Comparison of ENCODE assay signal across 19 cellular contexts in genomic region chr1:205073511-205073910, GRCh38. TPM values are rescaled to one million over a fixed set of nuclear protein-coding genes. Genes with fewer than 3 reads are reported as not detected.
DNase-seq lines count a peak whose midpoint lies in the region; TF ChIP-seq lines count a peak whose summit lies in the region.
"Had no signal": no experiment of that assay in that cellular context is flagged by ENCODE, and none has a peak within 500 bp of the region (broad histone marks: within the 10 kb centered on the region; RNA-seq: fewer than 3 reads in every experiment).

No MANE protein-coding gene starts in this region.

- H3K36me3 Mint-ChIP-seq in CD4-positive, alpha-beta memory T cell, result no peaks in the 10 kb centered on the region
- H3K36me3 Mint-ChIP-seq: CD14-positive monocyte had no signal

- no peaks in the 10 kb centered on the region for H3K27me3 ChIP-seq in mammary epithelial cell (ENCODE audit: insufficient read depth, low read length)
- peaks cover 0 to 4% of the 10 kb centered on the region in 2 experiments for H3K27me3 ChIP-seq in mesenchymal stem cell (ENCODE audit: control insufficient read depth in 1 of 2, insufficient read depth in 1 of 2, low read length in 2 of 2)
- H3K27me3 ChIP-seq in CD4-positive, alpha-beta memory T cell (ENCODE audit: insufficient read depth, low read length), result no peaks in the 10 kb centered on the region
- H3K27me3 ChIP-seq: SJCRH30 had no signal

- dilution Hi-C loops in mammary epithelial cell (cut with HindIII; ENCODE audit: low sequenced_read_pairs), result loop anchor here (10.0 kb wide), 1 partner anchor 59 kb away; no protein-coding TSS in a partner anchor

- no peaks in the 10 kb centered on the region for H3K79me2 ChIP-seq in mammary epithelial cell (ENCODE audit: insufficient read depth, low read length)

- DNase-seq in activated CD8-positive, alpha-beta memory T cell treated with anti-CD3 and anti-CD28 coated beads, Interleukin-2, amount 50 U/mL, for 48 hours, result peak; percentile 17
- no peak for DNase-seq in activated CD8-positive, alpha-beta memory T cell treated with anti-CD3 and anti-CD28 coated beads for 24 hours
- peak; percentile 78 for DNase-seq in mammary epithelial cell
- DNase-seq in hepatic stellate cell (ENCODE audit: low spot score), result peak; percentile 2
- DNase-seq in NCI-H345 (lab: John Stamatoyannopoulos, UW), result no peak
- no peak for DNase-seq in mesenchymal stem cell
- no peak for DNase-seq in CD4-positive, alpha-beta memory T cell
- no peak for DNase-seq in NCI-H2171 (lab: John Stamatoyannopoulos, UW)
- DNase-seq: 8988T, Caco-2, DMS79, H9, Karpas-422, NCI-H1436, SJCRH30 had no signal

- no peaks in the 10 kb centered on the region for H3K79me1 ChIP-seq in mesenchymal stem cell (replicated peaks; ENCODE audit: low read length, poor library complexity, severe bottlenecking)

- no peak overlapping the region for H4K91ac ChIP-seq in mesenchymal stem cell (ENCODE audit: low read length)

- H3K4me3 ChIP-seq in mammary epithelial cell (replicated peaks in 1 of 3; ENCODE audit: insufficient read depth in 1 of 3, low read depth in 2 of 3, low read length in 3 of 3), result no peak overlapping the region
- no peak overlapping the region for H3K4me3 ChIP-seq in mesenchymal stem cell (ENCODE audit: insufficient read depth in 1 of 2, low read depth in 1 of 2, low read length in 2 of 2)
- no peak overlapping the region for H3K4me3 ChIP-seq in CD4-positive, alpha-beta memory T cell (ENCODE audit: low read length in 2 of 2)
- H3K4me3 ChIP-seq: GM12878, SJCRH30 had no signal

- TF ChIP-seq CTCF in mammary epithelial cell (conservative IDR thresholded peaks at IDR 0.05 in 1 of 2, IDR thresholded peaks at IDR 0.05 in 1 of 2; ENCODE audit: extremely low read depth in 1 of 2, insufficient read depth in 1 of 2, low read depth in 1 of 2, low read length in 2 of 2), result no peak

- H4K8ac ChIP-seq in mesenchymal stem cell (ENCODE audit: low read length), result no peak overlapping the region

- H2AFZ ChIP-seq in mammary epithelial cell (ENCODE audit: low read depth, low read length), result peak overlapping the region; percentile 46
- no peak overlapping the region for H2AFZ ChIP-seq in mesenchymal stem cell (ENCODE audit: low read depth, low read length)

- no peaks in the 10 kb centered on the region for H3K27me3 Mint-ChIP-seq in CD4-positive, alpha-beta memory T cell

- H4K20me1 ChIP-seq in mammary epithelial cell (ENCODE audit: insufficient read depth, low read length), result no peaks in the 10 kb centered on the region

- peak overlapping the region; percentile 45 for H3K4me2 ChIP-seq in mammary epithelial cell (ENCODE audit: insufficient read depth, low read depth, low read length)
- no peak overlapping the region for H3K4me2 ChIP-seq in mesenchymal stem cell (ENCODE audit: low read length, poor library complexity, severe bottlenecking)

- CTCF ChIA-PET in mammary epithelial cell (lab: Charles Lee; ENCODE audit: low non-redundant PET), result interaction anchor here (1.6 kb wide), 1 partner anchor 12 kb away, joined by 7 read pairs; no protein-coding TSS in a partner anchor
- CTCF ChIA-PET in CD4-positive, alpha-beta memory T cell (lab: Charles Lee; ENCODE audit: partially characterized antibody), result interaction anchor here (8.0 kb wide), 1 partner anchor 12 kb away, joined by 44 read pairs; no protein-coding TSS in a partner anchor

- BruUV-seq in mammary epithelial cell (replicated peaks; lab: Mats Ljungman, UMichigan), result no TSS peak

- in situ Hi-C loops in mammary epithelial cell (cut with MboI; ENCODE audit: low sequenced_read_pairs in 2 of 2), result no loop called here

- no peak overlapping the region for H3K18ac ChIP-seq in mesenchymal stem cell (ENCODE audit: low read depth in 1 of 2, low read length in 2 of 2)

- H3K9ac ChIP-seq in mammary epithelial cell (ENCODE audit: insufficient read depth, low read length), result no peak overlapping the region
- H3K9ac ChIP-seq in mesenchymal stem cell (ENCODE audit: low read length), result no peak overlapping the region

- POLR2A ChIA-PET in CD4-positive, alpha-beta memory T cell (lab: Charles Lee; ENCODE audit: partially characterized antibody), result no interaction called here

- intact Hi-C loops in mammary epithelial cell (cut with micrococcal nuclease), result no loop called here
- intact Hi-C loops in CD4-positive, alpha-beta memory T cell (cut with micrococcal nuclease), result no loop called here

- H3K36me3 ChIP-seq in mammary epithelial cell (ENCODE audit: insufficient read depth, low read length) (no peaks in the 10 kb centered on the region), mesenchymal stem cell (ENCODE audit: control insufficient read depth in 1 of 2, insufficient read depth in 2 of 2, low read depth in 1 of 2, low read length in 2 of 2) (no peaks in the 10 kb centered on the region)
- no peaks in the 10 kb centered on the region for H3K36me3 ChIP-seq in CD4-positive, alpha-beta memory T cell (ENCODE audit: insufficient read depth, low read length)
- H3K36me3 ChIP-seq: SJCRH30 had no signal

- no peak overlapping the region for H3K14ac ChIP-seq in mesenchymal stem cell (ENCODE audit: low read length in 2 of 2)

- no peaks in the 10 kb centered on the region for H3K4me1 Mint-ChIP-seq in CD4-positive, alpha-beta memory T cell
- H3K4me1 Mint-ChIP-seq: CD14-positive monocyte, H9 had no signal

- no peaks in the 10 kb centered on the region for H3K9me3 Mint-ChIP-seq in CD4-positive, alpha-beta memory T cell
- H3K9me3 Mint-ChIP-seq: CD14-positive monocyte, H9 had no signal

- H2BK5ac ChIP-seq in mesenchymal stem cell (ENCODE audit: low read depth, low read length, poor library complexity, severe bottlenecking), result no peak overlapping the region

- no peaks in the 10 kb centered on the region for H3K9me3 ChIP-seq in mammary epithelial cell (replicated peaks; ENCODE audit: insufficient read depth, low read length)
- H3K9me3 ChIP-seq in mesenchymal stem cell (ENCODE audit: control insufficient read depth, low read length), result no peaks in the 10 kb centered on the region
- H3K9me3 ChIP-seq in CD4-positive, alpha-beta memory T cell (ENCODE audit: control insufficient read depth in 1 of 2, low read length in 2 of 2), result no peaks in the 10 kb centered on the region
- H3K9me3 ChIP-seq: Caco-2, SJCRH30 had no signal

- H2BK12ac ChIP-seq in mesenchymal stem cell (ENCODE audit: low read length in 2 of 2), result no peak overlapping the region

- no peak overlapping the region for H3K23ac ChIP-seq in mesenchymal stem cell (ENCODE audit: low read length in 2 of 2)

- peak overlapping the region; percentile 44 for H3K27ac ChIP-seq in mammary epithelial cell (ENCODE audit: insufficient read depth, low read depth, low read length)
- H3K27ac ChIP-seq in mesenchymal stem cell (ENCODE audit: low read length, poor library complexity, severe bottlenecking), result no peak overlapping the region
- H3K27ac ChIP-seq in CD4-positive, alpha-beta memory T cell (ENCODE audit: low read depth, low read length), result no peak overlapping the region
- H3K27ac ChIP-seq: SJCRH30 had no signal

- 48% methylated on average over 9 of the region's 12 CpGs for WGBS in mammary epithelial cell (ENCODE audit: low coverage, missing lambda C conversion rate)
- 92% methylated on average over 12 of the region's 12 CpGs for WGBS in mesenchymal stem cell

- no peak overlapping the region for H2BK120ac ChIP-seq in mesenchymal stem cell (ENCODE audit: low read depth, low read length)

- H3K4me3 Mint-ChIP-seq in CD4-positive, alpha-beta memory T cell, result no peak overlapping the region
- H3K4me3 Mint-ChIP-seq: CD14-positive monocyte, H9 had no signal

- H2BK15ac ChIP-seq in mesenchymal stem cell (ENCODE audit: low read depth, poor library complexity, severe bottlenecking), result no peak overlapping the region

- peaks cover 20% of the 10 kb centered on the region for H3K4me1 ChIP-seq in mammary epithelial cell (ENCODE audit: insufficient read depth, low read length)
- H3K4me1 ChIP-seq in mesenchymal stem cell (ENCODE audit: control insufficient read depth, insufficient read depth, low read depth, low read length), result peaks cover 6% of the 10 kb centered on the region
- H3K4me1 ChIP-seq in CD4-positive, alpha-beta memory T cell (ENCODE audit: insufficient read depth, low read length), result no peaks in the 10 kb centered on the region

- H2AK5ac ChIP-seq in mesenchymal stem cell (ENCODE audit: low read length, severe bottlenecking), result no peak overlapping the region

- H3K4ac ChIP-seq in mesenchymal stem cell (ENCODE audit: low read depth in 1 of 2, low read length in 2 of 2), result no peak overlapping the region

- H3K27ac Mint-ChIP-seq in CD4-positive, alpha-beta memory T cell, result no peak overlapping the region
- H3K27ac Mint-ChIP-seq: CD14-positive monocyte had no signal

RNA-seq across cellular contexts. Expression of gene TMEM81, which starts 10.7 kb away (rescaled TPM):
- 1 to 10 TPM; 1.5 to 2.4 TPM for total RNA-seq in mammary epithelial cell
- polyA plus RNA-seq in mammary epithelial cell, result 1.9 TPM
- 0.93 TPM for polyA minus RNA-seq in mammary epithelial cell
- 0.73 TPM for polyA plus RNA-seq in mesenchymal stem cell (2013, experiment 1 of 2)
- 0.73 TPM for polyA plus RNA-seq in mesenchymal stem cell (2013, experiment 2 of 2)
- total RNA-seq in CD4-positive, alpha-beta memory T cell, result 1 to 10 TPM; 8.8 to 8.9 TPM
- 1 to 10 TPM; 1.0 to 1.5 TPM for polyA plus RNA-seq in CD4-positive, alpha-beta memory T cell

RNA-seq across cellular contexts. Expression of gene CNTN2, which starts 30.5 kb away (rescaled TPM):
- total RNA-seq in mammary epithelial cell, result under 1 TPM in 1 of 2 donors, not detected in 1; 0.35 TPM
- not detected for polyA plus RNA-seq in mammary epithelial cell
- polyA minus RNA-seq in mammary epithelial cell, result not detected
- polyA plus RNA-seq in mesenchymal stem cell (2013, experiment 1 of 2), result not detected
- not detected for polyA plus RNA-seq in mesenchymal stem cell (2013, experiment 2 of 2)
- total RNA-seq in CD4-positive, alpha-beta memory T cell, result not detected
- not detected for polyA plus RNA-seq in CD4-positive, alpha-beta memory T cell
- total RNA-seq: Caco-2, G401, GM12878, HepG2 had no signal
- polyA plus RNA-seq: CD14-positive monocyte, HepG2 had no signal

RNA-seq across cellular contexts. Expression of gene RBBP5, which starts 48.3 kb away (rescaled TPM):
- 10 to 100 TPM; 15.2 to 17.5 TPM for total RNA-seq in mammary epithelial cell
- 9.0 TPM for polyA plus RNA-seq in mammary epithelial cell
- 17.9 TPM for polyA minus RNA-seq in mammary epithelial cell
- 7.9 TPM for polyA plus RNA-seq in mesenchymal stem cell (2013, experiment 1 of 2)
- polyA plus RNA-seq in mesenchymal stem cell (2013, experiment 2 of 2), result 7.9 TPM
- total RNA-seq in CD4-positive, alpha-beta memory T cell, result 10 to 100 TPM; 32.4 to 32.9 TPM
- 10 to 100 TPM; 16.8 to 21.3 TPM for polyA plus RNA-seq in CD4-positive, alpha-beta memory T cell

Comparison
In these comparisons a context has a peak if more than half of its experiments do, and no peak if none do; other contexts are left out.
1. DNase-seq: peak in activated CD8-positive, alpha-beta memory T cell treated with anti-CD3 and anti-CD28 coated beads, Interleukin-2, amount 50 U/mL, for 48 hours (single experiment), mammary epithelial cell (single experiment) and hepatic stellate cell (single experiment); none in activated CD8-positive, alpha-beta memory T cell treated with anti-CD3 and anti-CD28 coated beads for 24 hours (single experiment), NCI-H345 (single experiment), mesenchymal stem cell (single experiment), CD4-positive, alpha-beta memory T cell (0 of 5) and NCI-H2171 (single experiment).